In genomic region chr5:67404261-67405100, GRCh38 we compare ENCODE assay signal across 16 cellular contexts.
DNase-seq lines count a peak whose midpoint lies in the region; ATAC-seq and TF ChIP-seq lines count a peak whose summit lies in the region.
"Had no signal": no experiment of that assay in that cellular context is flagged by ENCODE, and none has a peak within 500 bp of the region (broad histone marks: within the 10 kb centered on the region; RNA-seq: fewer than 3 reads in every experiment).

No MANE protein-coding gene starts in this region.

- in situ Hi-C loops in GM23248 (cut with MboI), result no loop called here

- H3K9ac ChIP-seq in GM23248, result no peak overlapping the region

- H3K9me3 ChIP-seq in GM23248 (ENCODE audit: low read depth), result no peaks in the 10 kb centered on the region
- H3K9me3 ChIP-seq: prostate gland had no signal

- H2AFZ ChIP-seq in GM23248, result no peak overlapping the region

- no peaks in the 10 kb centered on the region for H3K9me2 ChIP-seq in GM23248 (ENCODE audit: insufficient read depth)

- H3K27ac ChIP-seq in GM23248, result no peak overlapping the region
- H3K27ac ChIP-seq in dorsolateral prefrontal cortex, result no peak overlapping the region
- H3K27ac ChIP-seq: prostate gland had no signal

- no peaks in the 10 kb centered on the region for H3K4me1 ChIP-seq in GM23248 (ENCODE audit: insufficient read depth)
- H3K4me1 ChIP-seq: prostate gland had no signal

- H3F3A ChIP-seq in GM23248 (ENCODE audit: insufficient read depth), result no peaks in the 10 kb centered on the region

- no peaks in the 10 kb centered on the region for H3K36me3 ChIP-seq in GM23248 (ENCODE audit: low read depth)
- H3K36me3 ChIP-seq: prostate gland had no signal

- H3K79me2 ChIP-seq in GM23248 (ENCODE audit: insufficient read depth), result no peaks in the 10 kb centered on the region

- ATAC-seq in HG03139 (IDR thresholded peaks at IDR 0.05; ENCODE audit: unreplicated experiment) (no peak), GM18520 (IDR thresholded peaks at IDR 0.05; ENCODE audit: unreplicated experiment) (no peak)
- ATAC-seq: esophagus mucosa had no signal

- H3K4me2 ChIP-seq in GM23248 (ENCODE audit: unreplicated experiment), result no peak overlapping the region

- no peaks in the 10 kb centered on the region for H4K20me1 ChIP-seq in GM23248 (ENCODE audit: insufficient read depth)

- 82 to 87% methylated on average over 6 of the region's 6 CpGs for WGBS in GM23248 (ENCODE audit: low coverage in 1 of 2, low lambda C conversion rate in 2 of 2, missing lambda C conversion rate in 2 of 2), 2 experiments

- no peak overlapping the region for H3K4me3 ChIP-seq in GM23248
- no peak overlapping the region for H3K4me3 ChIP-seq in dorsolateral prefrontal cortex
- H3K4me3 ChIP-seq: prostate gland had no signal

- H3K27me3 ChIP-seq in GM23248 (replicated peaks; ENCODE audit: insufficient read depth), result no peaks in the 10 kb centered on the region
- H3K27me3 ChIP-seq in dorsolateral prefrontal cortex, result no peaks in the 10 kb centered on the region

- DNase-seq in A172 (ENCODE audit: low spot score) (peak; percentile 36), GM23248 (peak; percentile 23), SHP77 treated with DMSO at 0.1 percent for 48 hours (lab: John Stamatoyannopoulos, UW) (peak; percentile 18), fibroblast of the conjunctiva (ENCODE audit: low read depth) (peak; percentile 28), dorsolateral prefrontal cortex (no peak), NCI-H146 treated with DMSO at 0.1 percent for 48 hours (lab: John Stamatoyannopoulos, UW; ENCODE audit: unreplicated experiment) (no peak)
- DNase-seq: activated CD4-positive, alpha-beta memory T cell treated with anti-CD3 and anti-CD28 coated beads, Interleukin-2, amount 10 ng/mL, durations not matched to agents 7 days and 5 days; activated gamma-delta T cell; KG1; NCI-H1930; OCI-M1; stimulated activated CD4-positive, alpha-beta T cell treated with anti-CD3 and anti-CD28 coated beads, Interleukin-4, amount 100 ng/mL, for 4 hours had no signal

- intact Hi-C loops in dorsolateral prefrontal cortex (cut with DNase I), result loop anchor here in 1 of 2 donors (10.0 kb wide), 1 partner anchor 250 kb away; no protein-coding TSS in a partner anchor

- TF ChIP-seq CTCF in dorsolateral prefrontal cortex (IDR thresholded peaks at IDR 0.05 in 54 of 56, conservative IDR thresholded peaks at IDR 0.05 in 2 of 56; ENCODE audit: low read depth in 1 of 56, partially characterized antibody in 56 of 56), result no peak

Comparison
In these comparisons a context has a peak if more than half of its experiments do, and no peak if none do; other contexts are left out.
1. DNase-seq: peak in A172 (single experiment), GM23248 (single experiment), SHP77 treated with DMSO at 0.1 percent for 48 hours (single experiment) and fibroblast of the conjunctiva (single experiment); none in dorsolateral prefrontal cortex (0 of 10) and NCI-H146 treated with DMSO at 0.1 percent for 48 hours (single experiment).